22 cellular contexts compared by ENCODE assay signal in genomic region chr2:197920581-197921213, GRCh38.
"Had no signal": no experiment of that assay in that cellular context is flagged by ENCODE, and none has a peak within 500 bp of the region (broad histone marks: within the 10 kb centered on the region; RNA-seq: fewer than 3 reads in every experiment).

No MANE protein-coding gene starts in this region.

- DNase-seq: activated CD4-positive, alpha-beta T cell treated with anti-CD3 and anti-CD28 coated beads for 4 hours; activated CD8-positive, alpha-beta memory T cell treated with anti-CD3 and anti-CD28 coated beads, Interleukin-2, amount 50 U/mL, for 4 hours; activated CD8-positive, alpha-beta T cell treated with anti-CD3 and anti-CD28 coated beads for 36 hours; activated gamma-delta T cell treated with Interleukin-2 at 50 U/mL for 16 hours; activated naive CD4-positive, alpha-beta T cell treated with anti-CD3 and anti-CD28 coated beads, Interleukin-2, amount 10 ng/mL, durations not matched to agents 7 days and 5 days; activated naive CD8-positive, alpha-beta T cell treated with anti-CD3 and anti-CD28 coated beads for 36 hours; activated T-cell treated with anti-CD3 and anti-CD28 coated beads, Interleukin-2, amount 50 U/mL, for 72 hours; anterior cingulate cortex; cerebellar nuclear complex; MG63; NCI-H1417 treated with DMSO at 0.1 percent for 48 hours; NCI-H1694; NCI-H2029; NCI-H2107; NCI-H446 treated with DMSO at 0.1 percent for 48 hours; NCI-H524 treated with DMSO at 0.1 percent for 48 hours; NCI-H774; OCI-M1; SHP77 had no signal

- ATAC-seq: activated CD4-positive, CD25-positive, alpha-beta regulatory T cell treated with anti-CD3 and anti-CD28 coated beads, Interleukin-2, amount 50 U/mL, for 24 hours; activated CD8-positive, alpha-beta T cell treated with anti-CD3 and anti-CD28 coated beads for 36 hours; activated T-cell treated with anti-CD3 and anti-CD28 coated beads, Interleukin-2, amount 50 U/mL, for 72 hours; Panc1 had no signal

- H3K4me3 ChIP-seq: MG63 had no signal

- H3K27ac ChIP-seq: KMS-11 had no signal

- H3K36me3 ChIP-seq: MG63 had no signal

- H3K9me3 ChIP-seq: MG63 had no signal
